In the genomic region with DNA sequence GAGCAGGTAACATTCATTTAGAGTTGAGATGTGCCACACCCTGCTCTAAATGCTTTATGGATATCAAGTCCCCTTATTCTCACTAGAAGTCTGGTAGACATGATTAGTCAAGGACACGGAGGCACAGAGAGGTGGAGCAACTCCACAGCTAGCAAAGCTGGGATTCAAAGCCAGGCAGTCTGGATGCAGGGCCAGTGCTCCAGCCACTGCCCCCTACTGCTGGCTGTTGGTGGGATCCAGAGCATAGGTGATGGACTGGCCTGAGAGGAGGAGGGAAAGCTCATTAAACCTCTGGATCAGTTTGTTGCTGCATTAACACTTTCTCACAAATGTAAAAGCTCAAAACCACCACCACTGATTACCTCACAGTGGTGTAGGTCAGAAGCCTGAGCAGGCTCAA, we compare ENCODE assay signal across 22 cellular contexts. TPM values are rescaled to one million over a fixed set of nuclear protein-coding genes. Genes with fewer than 3 reads are reported as not detected.
DNase-seq lines count a peak whose midpoint lies in the region; ATAC-seq and TF ChIP-seq lines count a peak whose summit lies in the region.
"Had no signal": no experiment of that assay in that cellular context is flagged by ENCODE, and none has a peak within 500 bp of the region (broad histone marks: within the 10 kb centered on the region; RNA-seq: fewer than 3 reads in every experiment).

No MANE protein-coding gene starts in this region.

- H3K36me3 Mint-ChIP-seq in activated CD4-positive, alpha-beta T cell treated with anti-CD3 and anti-CD28 coated beads, Interleukin-2, amount 10 ng/mL, durations not matched to agents 24 days and 14 days (ENCODE audit: low read depth) = peaks cover 27% of the 10 kb centered on the region
- peaks cover 14% of the 10 kb centered on the region for H3K36me3 Mint-ChIP-seq in natural killer cell treated with Interleukin-12 subunit alpha and Interleukin-12 subunit beta and Interleukin-15 and Interleukin-18, amount 100 ng/mL, for 72 hours

- H3K27me3 ChIP-seq in right lobe of liver = no peaks in the 10 kb centered on the region
- H3K27me3 ChIP-seq: MG63, spleen had no signal

- no peak overlapping the region for H3K27ac Mint-ChIP-seq in activated CD4-positive, alpha-beta T cell treated with anti-CD3 and anti-CD28 coated beads, Interleukin-2, amount 10 ng/mL, durations not matched to agents 24 days and 14 days
- H3K27ac Mint-ChIP-seq in natural killer cell treated with Interleukin-12 subunit alpha and Interleukin-12 subunit beta and Interleukin-15 and Interleukin-18, amount 100 ng/mL, for 72 hours = peak overlapping the region in 1 of 2 donors; percentile 52

- no peaks in the 10 kb centered on the region for H3K27me3 Mint-ChIP-seq in activated CD4-positive, alpha-beta T cell treated with anti-CD3 and anti-CD28 coated beads, Interleukin-2, amount 10 ng/mL, durations not matched to agents 24 days and 14 days
- no peaks in the 10 kb centered on the region for H3K27me3 Mint-ChIP-seq in natural killer cell treated with Interleukin-12 subunit alpha and Interleukin-12 subunit beta and Interleukin-15 and Interleukin-18, amount 100 ng/mL, for 72 hours
- H3K27me3 Mint-ChIP-seq: naive B cell had no signal

- peaks cover 8% of the 10 kb centered on the region for H3K4me1 Mint-ChIP-seq in activated CD4-positive, alpha-beta T cell treated with anti-CD3 and anti-CD28 coated beads, Interleukin-2, amount 10 ng/mL, durations not matched to agents 24 days and 14 days
- peaks cover 16 to 18% of the 10 kb centered on the region in 2 donors for H3K4me1 Mint-ChIP-seq in natural killer cell treated with Interleukin-12 subunit alpha and Interleukin-12 subunit beta and Interleukin-15 and Interleukin-18, amount 100 ng/mL, for 72 hours (ENCODE audit: low read depth in 2 of 2)
- H3K4me1 Mint-ChIP-seq: naive B cell had no signal

- no CpG with 5 or more reads among the region's 1 CpG for WGBS in right lobe of liver (ENCODE audit: insufficient coverage, low coverage, low lambda C conversion rate, missing lambda C conversion rate)

- intact Hi-C loops in right lobe of liver (cut with DNase I) = no loop called here
- intact Hi-C loops in activated CD4-positive, alpha-beta T cell treated with anti-CD3 and anti-CD28 coated beads, Interleukin-2, amount 10 ng/mL, durations not matched to agents 24 days and 14 days (cut with micrococcal nuclease) = no loop called here

- no peaks in the 10 kb centered on the region for H3K9me3 Mint-ChIP-seq in activated CD4-positive, alpha-beta T cell treated with anti-CD3 and anti-CD28 coated beads, Interleukin-2, amount 10 ng/mL, durations not matched to agents 24 days and 14 days
- H3K9me3 Mint-ChIP-seq in natural killer cell treated with Interleukin-12 subunit alpha and Interleukin-12 subunit beta and Interleukin-15 and Interleukin-18, amount 100 ng/mL, for 72 hours = no peaks in the 10 kb centered on the region
- H3K9me3 Mint-ChIP-seq: naive B cell had no signal

- TF ChIP-seq CTCF in GM12873 (IDR thresholded peaks at IDR 0.05; ENCODE audit: insufficient read depth, low read depth, low read length, missing control alignments) = peak; percentile 15
- TF ChIP-seq CTCF in choroid plexus epithelial cell (conservative IDR thresholded peaks at IDR 0.05; ENCODE audit: low read depth, low read length) = peak; percentile 33
- peak in 1 of 4 donors; percentile 12 for TF ChIP-seq CTCF in right lobe of liver (IDR thresholded peaks at IDR 0.05)

- no peaks in the 10 kb centered on the region for H3K4me1 ChIP-seq in right lobe of liver
- H3K4me1 ChIP-seq: spleen had no signal

- no peak overlapping the region for H3K4me3 ChIP-seq in choroid plexus epithelial cell (ENCODE audit: low read depth, low read length)
- H3K4me3 ChIP-seq in right lobe of liver = no peak overlapping the region
- H3K4me3 ChIP-seq: MG63, spleen had no signal

- no peak for TF ChIP-seq POLR2A in right lobe of liver (IDR thresholded peaks at IDR 0.05)

- peaks cover 0 to 3% (median 1%) of the 10 kb centered on the region in 4 donors for H3K36me3 ChIP-seq in right lobe of liver

- ATAC-seq in right lobe of liver (peak in 3 of 4 donors; percentile 39 to 47 (median 40)), GM18870 (IDR thresholded peaks at IDR 0.05; ENCODE audit: unreplicated experiment) (no peak)
- ATAC-seq in natural killer cell treated with Interleukin-12 subunit alpha and Interleukin-12 subunit beta and Interleukin-15 and Interleukin-18, amount 100 ng/mL, for 72 hours = no peak
- ATAC-seq: esophagus mucosa had no signal

- H3K4me3 Mint-ChIP-seq in activated CD4-positive, alpha-beta T cell treated with anti-CD3 and anti-CD28 coated beads, Interleukin-2, amount 10 ng/mL, durations not matched to agents 24 days and 14 days = no peak overlapping the region
- H3K4me3 Mint-ChIP-seq in natural killer cell treated with Interleukin-12 subunit alpha and Interleukin-12 subunit beta and Interleukin-15 and Interleukin-18, amount 100 ng/mL, for 72 hours = no peak overlapping the region
- H3K4me3 Mint-ChIP-seq: naive B cell had no signal

- DNase-seq in LHCN-M2 (ENCODE audit: low read depth) (peak; percentile 7), choroid plexus epithelial cell (ENCODE audit: low read depth) (no peak), right lobe of liver (no peak)
- no peak for DNase-seq in activated CD4-positive, alpha-beta T cell treated with anti-CD3 and anti-CD28 coated beads, Interleukin-2, amount 10 ng/mL, durations not matched to agents 24 days and 14 days
- no peak for DNase-seq in natural killer cell treated with Interleukin-12 subunit alpha and Interleukin-12 subunit beta and Interleukin-15 and Interleukin-18, amount 100 ng/mL, for 72 hours (ENCODE audit: low spot score)
- DNase-seq: activated naive CD4-positive, alpha-beta T cell treated with anti-CD3 and anti-CD28 coated beads, Interleukin-2, amount 50 U/mL, for 16 hours; DMS79 treated with DMSO at 0.1 percent for 48 hours; effector CD8-positive, alpha-beta T cell; kidney glomerular epithelial cell; mesenchymal stem cell; MG63; naive B cell; NCI-H1436; NCI-H510A treated with DMSO at 0.1 percent for 48 hours; retina; spleen; stimulated activated CD4-positive, alpha-beta T cell treated with anti-CD3 and anti-CD28 coated beads, Interleukin-4, amount 100 ng/mL, for 24 hours; stimulated activated naive CD4-positive, alpha-beta T cell treated with Interleukin-2 at 50 U/mL for 16 hours; T1000 had no signal

- H3K9me3 ChIP-seq in right lobe of liver = no peaks in the 10 kb centered on the region
- H3K9me3 ChIP-seq: MG63, spleen had no signal

- no peak overlapping the region for H3K27ac ChIP-seq in right lobe of liver
- H3K27ac ChIP-seq: spleen had no signal

RNA-seq across cellular contexts. Expression of a gene that starts 22.6 kb away (rescaled TPM):
- total RNA-seq in LHCN-M2 (2014; rRNA removed) (47.6 and 54.1 TPM in 2 replicates), right lobe of liver (10 to 100 TPM in 4 of 6 experiments, 1 to 10 TPM in 2; 7.0 to 14.5 (median 10.5) TPM)
- polyA plus RNA-seq in LHCN-M2 (2012) = 18.9 TPM
- total RNA-seq in activated CD4-positive, alpha-beta T cell treated with anti-CD3 and anti-CD28 coated beads, Interleukin-2, amount 10 ng/mL, durations not matched to agents 24 days and 14 days = 30.2 and 31.5 TPM in 2 replicates
- total RNA-seq in natural killer cell treated with Interleukin-12 subunit alpha and Interleukin-12 subunit beta and Interleukin-15 and Interleukin-18, amount 100 ng/mL, for 72 hours = 10 to 100 TPM; 36.3 to 38.8 TPM

RNA-seq across cellular contexts. Expression of a gene that starts 43.1 kb away (rescaled TPM):
- total RNA-seq in LHCN-M2 (2014; rRNA removed) (289 and 303 TPM in 2 replicates), right lobe of liver (10 to 100 TPM; 22.2 to 54.6 (median 37.6) TPM)
- 234 TPM for polyA plus RNA-seq in LHCN-M2 (2012)
- 0.93 and 1.3 TPM in 2 replicates for total RNA-seq in activated CD4-positive, alpha-beta T cell treated with anti-CD3 and anti-CD28 coated beads, Interleukin-2, amount 10 ng/mL, durations not matched to agents 24 days and 14 days
- under 1 TPM; 0.61 to 0.74 TPM for total RNA-seq in natural killer cell treated with Interleukin-12 subunit alpha and Interleukin-12 subunit beta and Interleukin-15 and Interleukin-18, amount 100 ng/mL, for 72 hours

Comparison
In these comparisons a context has a peak if more than half of its experiments do, and no peak if none do; other contexts are left out.
1. ATAC-seq: peak in right lobe of liver (3 of 4); none in GM18870 (single experiment) and natural killer cell treated with Interleukin-12 subunit alpha and Interleukin-12 subunit beta and Interleukin-15 and Interleukin-18, amount 100 ng/mL, for 72 hours (0 of 2).